In genomic region chr17:41967141-41967920, GRCh38 we compare ENCODE assay signal across 1 cellular context.
A peak's percentile ranks its signal among the peaks of the same experiment; 100 is the strongest.
TF ChIP-seq lines count a peak whose summit lies in the region.

No MANE protein-coding gene starts in this region.

TF ChIP-seq in A549, 52 proteins besides CTCF, POLR2A, EP300 and RAD21 (continued from another document):
- TF ChIP-seq HMGXB4 (CRISPR knock-in tag; IDR thresholded peaks at IDR 0.05; ENCODE audit: borderline replicate concordance) (no peak), GATA3 (IDR thresholded peaks at IDR 0.05; ENCODE audit: borderline replicate concordance) (no peak), TFCP2L1 (CRISPR knock-in tag; IDR thresholded peaks at IDR 0.05) (no peak), POLR2AphosphoS2 (conservative IDR thresholded peaks at IDR 0.05; ENCODE audit: low read length) (peak; percentile 70; the same call in 1 of the 2 replicates), NR3C1 (IDR thresholded peaks at IDR 0.05) (no peak)
